In the genomic region with DNA sequence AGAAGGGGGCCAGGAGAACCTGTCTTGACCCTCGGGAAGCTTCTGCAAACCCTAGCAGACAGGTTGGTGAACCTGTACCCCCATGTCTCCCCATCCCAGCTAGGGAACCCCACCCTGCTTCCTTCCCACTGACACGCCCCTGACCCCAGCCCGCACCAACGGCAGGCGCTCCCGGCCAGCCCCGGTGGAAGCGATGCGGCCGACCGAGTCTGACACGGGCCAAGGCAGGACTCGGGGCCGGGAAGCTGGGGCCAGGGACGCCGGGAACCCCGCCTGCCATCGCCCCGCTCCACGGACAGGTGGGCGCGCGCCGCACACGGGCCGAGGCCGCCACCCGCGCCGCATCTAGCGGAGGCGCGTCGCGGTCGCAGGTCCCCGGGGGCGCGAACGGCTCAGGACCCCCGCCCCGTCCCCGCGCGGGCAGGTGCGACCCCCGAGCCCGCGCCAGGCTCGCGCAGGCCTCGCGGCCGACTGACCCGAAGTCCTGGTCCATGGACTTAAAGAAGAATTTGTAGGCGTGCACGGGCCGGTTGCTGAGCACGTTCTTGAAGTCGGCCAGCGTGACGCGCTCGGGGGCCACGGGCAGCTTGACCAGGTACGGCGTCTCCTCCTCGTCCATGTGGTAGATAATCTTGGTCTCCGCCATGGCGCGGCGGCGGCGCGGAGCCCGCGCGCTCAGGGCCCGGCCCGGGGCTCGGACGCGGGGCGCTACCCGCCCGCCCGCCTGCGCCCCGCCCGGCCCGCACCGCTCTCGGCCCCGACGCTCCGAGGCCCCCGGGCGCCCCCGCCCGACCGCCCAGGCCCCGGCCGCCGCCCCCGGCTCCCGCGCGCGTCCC, we compare ENCODE assay signal across 8 cellular contexts. TPM values are rescaled to one million over a fixed set of nuclear protein-coding genes. Genes with fewer than 3 reads are reported as not detected.
DNase-seq lines count a peak whose midpoint lies in the region; ATAC-seq and TF ChIP-seq lines count a peak whose summit lies in the region.

No MANE protein-coding gene starts in this region.

- H3K4me1 ChIP-seq in thymus (ENCODE audit: control insufficient read depth, insufficient read depth, low read length): no peaks in the 10 kb centered on the region

- WGBS in thymus: 1% methylated on average over 109 of the region's 109 CpGs

- H3K9me3 ChIP-seq in thymus (ENCODE audit: control insufficient read depth): peaks cover 2% of the 10 kb centered on the region

- DNase-seq in ACHN (peak; percentile 34), HL-60 (ENCODE audit: low read depth in 1 of 2, low spot score in 1 of 2) (no peak), astrocyte of the cerebellum (ENCODE audit: low read depth) (no peak), left lobe of liver (ENCODE audit: low spot score) (peak; percentile 62), NCI-H2107 (lab: John Stamatoyannopoulos, UW) (no peak), GOT3 (lab: John Stamatoyannopoulos, UW) (no peak)

- peak; percentile 36 for ATAC-seq in GM19397 (IDR thresholded peaks at IDR 0.05; ENCODE audit: unreplicated experiment)
- peak; percentile 1 for ATAC-seq in left lobe of liver

- H3K36me3 ChIP-seq in thymus (ENCODE audit: control insufficient read depth, insufficient read depth): no peaks in the 10 kb centered on the region

- peaks cover 21% of the 10 kb centered on the region for H3K27me3 ChIP-seq in HL-60 (ENCODE audit: insufficient read depth, poor library complexity, severe bottlenecking)
- peaks cover 22% of the 10 kb centered on the region for H3K27me3 ChIP-seq in thymus (ENCODE audit: control insufficient read depth, insufficient read depth)

- in situ Hi-C loops in ACHN (cut with HindIII; ENCODE audit: low pct_ligation_motif_present, low pct_unique_long_range_greater_than_20kb, low sequenced_read_pairs): no loop called here
- in situ Hi-C loops in astrocyte of the cerebellum (cut with HindIII; ENCODE audit: low sequenced_read_pairs): no loop called here

- H3K27ac ChIP-seq in HL-60 (replicated peaks): peak overlapping the region; percentile 48; the same call in 1 of the 2 replicates
- H3K27ac ChIP-seq in thymus (ENCODE audit: low read depth): no peak overlapping the region

- no peak for TF ChIP-seq CTCF in HL-60 (IDR thresholded peaks at IDR 0.05; ENCODE audit: insufficient read depth, low read length)
- no peak for TF ChIP-seq CTCF in astrocyte of the cerebellum (IDR thresholded peaks at IDR 0.05; ENCODE audit: low read depth, low read length, missing control alignments)

- peak overlapping the region; percentile 71 for H3K4me3 ChIP-seq in HL-60 (replicated peaks; ENCODE audit: insufficient read depth, low read length)
- peak overlapping the region; percentile 66 for H3K4me3 ChIP-seq in astrocyte of the cerebellum (ENCODE audit: low read depth, low read length)
- peak overlapping the region; percentile 92 for H3K4me3 ChIP-seq in thymus (ENCODE audit: low read length)

RNA-seq across cellular contexts. Expression of gene DVL1, which starts 0.6 kb away (rescaled TPM):
- 50.4 TPM for total RNA-seq in left lobe of liver
- 40.9 TPM for polyA plus RNA-seq in thymus

RNA-seq across cellular contexts. Expression of gene MXRA8, which starts 9.7 kb away (rescaled TPM):
- 4.5 TPM for total RNA-seq in left lobe of liver
- polyA plus RNA-seq in thymus: 9.6 TPM

RNA-seq across cellular contexts. Expression of gene TAS1R3, which starts 17.6 kb away (rescaled TPM):
- total RNA-seq in left lobe of liver: 0.30 TPM
- 0.37 TPM for polyA plus RNA-seq in thymus

RNA-seq across cellular contexts. Expression of gene CPTP, which starts 24.0 kb away (rescaled TPM):
- total RNA-seq in left lobe of liver: 40.0 TPM
- 10.3 TPM for polyA plus RNA-seq in thymus

RNA-seq across cellular contexts. Expression of gene INTS11, which starts 24.2 kb away (rescaled TPM):
- 42.4 TPM for total RNA-seq in left lobe of liver
- polyA plus RNA-seq in thymus: 216 TPM

Comparison
In these comparisons a context has a peak if more than half of its experiments do, and no peak if none do; other contexts are left out.
1. DNase-seq: peak in ACHN (single experiment) and left lobe of liver (single experiment); none in HL-60 (0 of 2), astrocyte of the cerebellum (single experiment), NCI-H2107 (single experiment) and GOT3 (single experiment).
2. Peak in every context shown above with its lines, with median percentiles within 50 percentile points of each other: H3K4me3 ChIP-seq.